ENCODE assay signal across 9 cellular contexts in genomic region chr1:198556969-198557368, GRCh38. TPM values are rescaled to one million over a fixed set of nuclear protein-coding genes. Genes with fewer than 3 reads are reported as not detected.
DNase-seq lines count a peak whose midpoint lies in the region; ATAC-seq, FAIRE-seq and TF ChIP-seq lines count a peak whose summit lies in the region.
"Had no signal": no experiment of that assay in that cellular context is flagged by ENCODE, and none has a peak within 500 bp of the region (broad histone marks: within the 10 kb centered on the region; RNA-seq: fewer than 3 reads in every experiment).

No MANE protein-coding gene starts in this region.

- no peaks in the 10 kb centered on the region for H3K27me3 Mint-ChIP-seq in CD8-positive, alpha-beta memory T cell
- H3K27me3 Mint-ChIP-seq in activated CD4-positive, alpha-beta memory T cell treated with anti-CD3 and anti-CD28 coated beads for 36 hours: no peaks in the 10 kb centered on the region

- H3K9me3 ChIP-seq in CD8-positive, alpha-beta memory T cell (ENCODE audit: low read length): no peaks in the 10 kb centered on the region
- H3K9me3 ChIP-seq in left lung (no peaks in the 10 kb centered on the region), thyroid gland (no peaks in the 10 kb centered on the region)

- in situ Hi-C loops in KBM-7 (cut with MboI; ENCODE audit: low pct_unique_long_range_greater_than_20kb, low sequenced_read_pairs): no loop called here

- POLR2A ChIA-PET in CD8-positive, alpha-beta memory T cell (lab: Charles Lee): interaction anchor here (0.6 to 1.4 kb wide), 5 partner anchors 59 to 120 kb away, joined by 3 to 4 read pairs (median 3); partner anchors contain the start of gene PTPRC
- POLR2A ChIA-PET in activated CD4-positive, alpha-beta memory T cell treated with anti-CD3 and anti-CD28 coated beads for 36 hours (lab: Charles Lee): no interaction called here

- 65 to 72% methylated on average over 4 of the region's 4 CpGs for WGBS in thyroid gland, 2 donors

- H3K36me3 Mint-ChIP-seq in CD8-positive, alpha-beta memory T cell: no peaks in the 10 kb centered on the region
- no peaks in the 10 kb centered on the region for H3K36me3 Mint-ChIP-seq in activated CD4-positive, alpha-beta memory T cell treated with anti-CD3 and anti-CD28 coated beads for 36 hours

- H3K4me3 Mint-ChIP-seq in CD8-positive, alpha-beta memory T cell: peak overlapping the region; percentile 51 to 81 (median 73)
- H3K4me3 Mint-ChIP-seq in activated CD4-positive, alpha-beta memory T cell treated with anti-CD3 and anti-CD28 coated beads for 36 hours: peak overlapping the region; percentile 69

- H3K27ac Mint-ChIP-seq in CD8-positive, alpha-beta memory T cell: peak overlapping the region; percentile 51 to 96 (median 72)
- H3K27ac Mint-ChIP-seq in activated CD4-positive, alpha-beta memory T cell treated with anti-CD3 and anti-CD28 coated beads for 36 hours: peak overlapping the region; percentile 49

- no peaks in the 10 kb centered on the region for H3K27me3 ChIP-seq in CD8-positive, alpha-beta memory T cell (ENCODE audit: insufficient read depth, low read length, poor library complexity, severe bottlenecking)
- no peaks in the 10 kb centered on the region for H3K27me3 ChIP-seq in left lung
- H3K27me3 ChIP-seq in thyroid gland: no peaks in the 10 kb centered on the region

- H3K9me3 Mint-ChIP-seq in CD8-positive, alpha-beta memory T cell: no peaks in the 10 kb centered on the region
- H3K9me3 Mint-ChIP-seq in activated CD4-positive, alpha-beta memory T cell treated with anti-CD3 and anti-CD28 coated beads for 36 hours: no peaks in the 10 kb centered on the region

- no peak for FAIRE-seq in D721Med (lab: Jason Lieb, UNC)

- peak; percentile 47 to 86 (median 78) for DNase-seq in CD8-positive, alpha-beta memory T cell
- DNase-seq in KBM-7: peak; percentile 97
- peak; percentile 74 for DNase-seq in activated CD4-positive, alpha-beta memory T cell treated with anti-CD3 and anti-CD28 coated beads for 36 hours
- peak in 1 of 2 donors; percentile 40 for DNase-seq in left lung
- DNase-seq in thyroid gland: peak; percentile 5 to 17
- no peak for DNase-seq in dedifferentiated amniotic fluid mesenchymal stem cell (ENCODE audit: extremely low spot score)
- no peak for DNase-seq in D721Med (ENCODE audit: insufficient read length, low spot score)

- CTCF ChIA-PET in CD8-positive, alpha-beta memory T cell (lab: Charles Lee): interaction anchor here (1.1 to 2.2 kb wide), 4 partner anchors 21 to 64 kb away, joined by 3 to 6 read pairs (median 4); no protein-coding TSS in a partner anchor
- CTCF ChIA-PET in activated CD4-positive, alpha-beta memory T cell treated with anti-CD3 and anti-CD28 coated beads for 36 hours (lab: Charles Lee): no interaction called here

- H3K4me1 ChIP-seq in CD8-positive, alpha-beta memory T cell (ENCODE audit: insufficient read depth, low read length): peaks cover 82% of the 10 kb centered on the region
- H3K4me1 ChIP-seq in left lung (peaks cover 0 to 8% of the 10 kb centered on the region in 2 donors), thyroid gland (no peaks in the 10 kb centered on the region)

- peak overlapping the region; percentile 5 for H3K27ac ChIP-seq in CD8-positive, alpha-beta memory T cell (ENCODE audit: low read depth, low read length)
- H3K27ac ChIP-seq in left lung: peak overlapping the region in 1 of 2 donors; percentile 63
- H3K27ac ChIP-seq in thyroid gland: no peak overlapping the region

- TF ChIP-seq CTCF in left lung (IDR thresholded peaks at IDR 0.05) (no peak), thyroid gland (IDR thresholded peaks at IDR 0.05) (no peak), D721Med (IDR thresholded peaks at IDR 0.05; ENCODE audit: insufficient read depth, missing control alignments) (no peak)

- H3K36me3 ChIP-seq in CD8-positive, alpha-beta memory T cell (ENCODE audit: insufficient read depth, low read length): no peaks in the 10 kb centered on the region
- no peaks in the 10 kb centered on the region for H3K36me3 ChIP-seq in left lung
- no peaks in the 10 kb centered on the region for H3K36me3 ChIP-seq in thyroid gland

- ATAC-seq in GM21515 (IDR thresholded peaks at IDR 0.05; ENCODE audit: unreplicated experiment): peak; percentile 86
- peak; percentile 66 for ATAC-seq in left lung

- no peak for TF ChIP-seq POLR2A in thyroid gland (IDR thresholded peaks at IDR 0.05)

- H3K4me1 Mint-ChIP-seq in CD8-positive, alpha-beta memory T cell: peaks cover 78 to 92% (median 91%) of the 10 kb centered on the region in 3 donors
- peaks cover 78% of the 10 kb centered on the region for H3K4me1 Mint-ChIP-seq in activated CD4-positive, alpha-beta memory T cell treated with anti-CD3 and anti-CD28 coated beads for 36 hours (ENCODE audit: low read depth)

- intact Hi-C loops in activated CD4-positive, alpha-beta memory T cell treated with anti-CD3 and anti-CD28 coated beads for 36 hours (cut with micrococcal nuclease): loop anchor here (1.0 to 5.0 kb wide), 3 partner anchors 37 to 485 kb away; no protein-coding TSS in a partner anchor
- intact Hi-C loops in left lung (cut with DNase I) (no loop called here), thyroid gland (cut with DNase I) (no loop called here)

- H3K4me3 ChIP-seq in CD8-positive, alpha-beta memory T cell (ENCODE audit: low read length): peak overlapping the region; percentile 52
- H3K4me3 ChIP-seq in left lung (no peak overlapping the region), thyroid gland (replicated peaks in 1 of 3) (no peak overlapping the region)

RNA-seq across cellular contexts. Expression of gene ATP6V1G3, which starts 16.5 kb away (rescaled TPM):
- total RNA-seq in CD8-positive, alpha-beta memory T cell: not detected
- polyA plus RNA-seq in CD8-positive, alpha-beta memory T cell: not detected
- not detected for total RNA-seq in activated CD4-positive, alpha-beta memory T cell treated with anti-CD3 and anti-CD28 coated beads for 36 hours
- total RNA-seq in left lung (not detected), thyroid gland (not detected)
- total RNA-seq: dermis microvascular lymphatic vessel endothelial cell had no signal

Comparison
In these comparisons a context has a peak if more than half of its experiments do, and no peak if none do; other contexts are left out.
1. DNase-seq: peak in CD8-positive, alpha-beta memory T cell (5 of 5), KBM-7 (single experiment), activated CD4-positive, alpha-beta memory T cell treated with anti-CD3 and anti-CD28 coated beads for 36 hours (single experiment) and thyroid gland (2 of 2); none in dedifferentiated amniotic fluid mesenchymal stem cell (single experiment) and D721Med (single experiment).